ENCODE assay signal across 15 cellular contexts in the genomic region with DNA sequence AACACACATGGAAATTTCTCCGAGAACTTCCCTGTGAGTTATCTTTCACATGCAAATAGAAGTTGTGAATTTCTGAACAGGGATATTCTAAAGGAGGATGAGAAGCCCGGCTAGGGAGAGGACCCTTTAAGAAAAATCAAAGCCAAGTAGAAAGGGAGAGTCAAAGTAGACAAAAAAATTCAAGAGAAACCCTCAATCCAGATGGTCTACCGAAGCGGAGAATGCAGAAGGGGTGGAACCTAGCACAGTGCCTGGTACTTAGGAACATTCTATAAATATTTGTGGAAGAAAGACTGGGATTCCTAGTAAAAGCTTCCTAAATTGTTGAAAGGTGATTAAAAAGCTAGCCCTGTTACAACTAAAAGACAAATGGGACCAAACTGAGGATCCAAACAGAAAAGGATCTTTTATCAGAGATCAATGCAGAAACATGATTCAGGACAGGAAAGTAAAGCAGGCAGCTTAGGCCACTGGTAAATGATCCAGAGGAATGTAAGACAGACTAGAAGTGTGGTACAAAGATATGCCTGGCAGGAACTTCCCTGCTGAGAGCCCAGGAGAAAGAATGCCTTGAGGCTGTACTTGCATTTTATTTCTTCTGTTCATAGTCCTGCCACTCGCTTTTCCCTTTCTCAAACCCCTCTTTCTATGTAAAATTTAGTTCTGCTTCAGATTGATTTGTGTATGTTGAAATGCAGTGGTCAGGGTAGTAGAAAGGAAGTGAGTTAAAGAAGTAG. TPM values are rescaled to one million over a fixed set of nuclear protein-coding genes. Genes with fewer than 3 reads are reported as not detected.
DNase-seq lines count a peak whose midpoint lies in the region; ATAC-seq, FAIRE-seq and TF ChIP-seq lines count a peak whose summit lies in the region.
"Had no signal": no experiment of that assay in that cellular context is flagged by ENCODE, and none has a peak within 500 bp of the region (broad histone marks: within the 10 kb centered on the region; RNA-seq: fewer than 3 reads in every experiment).

No MANE protein-coding gene starts in this region.

- no CpG with 5 or more reads among the region's 5 CpGs for WGBS in H9 (ENCODE audit: extremely low coverage, insufficient read length, low lambda C conversion rate)
- 79% methylated on average over 5 of the region's 5 CpGs for WGBS in SK-N-SH (ENCODE audit: low lambda C conversion rate)
- WGBS in hepatocyte (ENCODE audit: low lambda C conversion rate, missing lambda C conversion rate), result 59% methylated on average over 5 of the region's 5 CpGs
- WGBS in small intestine, 3 donors, result 80 to 94% (median 92%) methylated on average over 5 of the region's 5 CpGs

- no peaks in the 10 kb centered on the region; the same call in 1 of the 2 replicates for H3K27me3 Mint-ChIP-seq in H9 (ENCODE audit: low read depth)
- H3K27me3 Mint-ChIP-seq: activated naive CD8-positive, alpha-beta T cell; stimulated activated naive CD8-positive, alpha-beta T cell treated with anti-CD3 and anti-CD28 coated beads, Interleukin-15, Interleukin-2, amounts not matched to agents 100 ng/mL and 50 ng/mL, for 24 hours had no signal

- H3K9me2 ChIP-seq in SK-N-SH, result no peaks in the 10 kb centered on the region
- no peaks in the 10 kb centered on the region for H3K9me2 ChIP-seq in hepatocyte (replicated peaks; ENCODE audit: insufficient read depth)

- CTCF ChIA-PET in SK-N-SH (lab: Yijun Ruan, JAX), result interaction anchor here (1.7 kb wide), 1 partner anchor 11 kb away, joined by 10 read pairs; no protein-coding TSS in a partner anchor

- TF ChIP-seq RAD21 in SK-N-SH (IDR thresholded peaks at IDR 0.05; ENCODE audit: low read length), result no peak

- no peak overlapping the region for H3K9ac ChIP-seq in H9 (ENCODE audit: extremely low read depth, insufficient read length, low read length)
- no peak overlapping the region for H3K9ac ChIP-seq in SK-N-SH

- no peaks in the 10 kb centered on the region for H3K79me2 ChIP-seq in H9 (ENCODE audit: insufficient read depth, low read length)
- no peaks in the 10 kb centered on the region for H3K79me2 ChIP-seq in SK-N-SH (ENCODE audit: insufficient read depth)
- no peaks in the 10 kb centered on the region for H3K79me2 ChIP-seq in hepatocyte

- H4K5ac ChIP-seq in H9 (ENCODE audit: insufficient read length, low read depth, low read length), result no peak overlapping the region

- POLR2A ChIA-PET in SK-N-SH (lab: Yijun Ruan, JAX), result no interaction called here

- H3K27ac ChIP-seq in H9 (ENCODE audit: insufficient read length, low read depth, low read length) (peak overlapping the region; percentile 55), SK-N-SH (ENCODE audit: low read depth in 2 of 2, low read length in 1 of 2) (peak overlapping the region; percentile 84 to 89; a peak in 3 of 4 replicates), hepatocyte (peak overlapping the region; percentile 8), thoracic aorta (peak overlapping the region; percentile 71 to 80), small intestine (ENCODE audit: low read depth in 1 of 2, low read length in 1 of 2) (no peak overlapping the region)
- H3K27ac ChIP-seq: neutrophil had no signal

- H3K9me3 Mint-ChIP-seq in H9, result peaks cover 6 to 10% of the 10 kb centered on the region in 2 experiments; a peak in 4 of 5 replicates

- TF ChIP-seq CTCF in H9 (conservative IDR thresholded peaks at IDR 0.05), result no peak
- TF ChIP-seq CTCF in SK-N-SH (IDR thresholded peaks at IDR 0.05), result no peak
- no peak for TF ChIP-seq CTCF in hepatocyte (IDR thresholded peaks at IDR 0.05; ENCODE audit: poor library complexity)
- no peak for TF ChIP-seq CTCF in thoracic aorta (IDR thresholded peaks at IDR 0.05)

- H2AK5ac ChIP-seq in H9 (ENCODE audit: insufficient read length, low read length), result no peak overlapping the region

- H3K4ac ChIP-seq in H9 (ENCODE audit: low read depth, low read length), result no peak overlapping the region

- H3K4me2 ChIP-seq in H9 (ENCODE audit: insufficient read depth, insufficient read length, low read length) (peak overlapping the region; percentile 11), SK-N-SH (no peak overlapping the region; the same call in 1 of the 2 replicates), hepatocyte (no peak overlapping the region)

- peaks cover 34 to 50% of the 10 kb centered on the region in 2 experiments for H3K4me1 Mint-ChIP-seq in H9

- no peaks in the 10 kb centered on the region for H3K23me2 ChIP-seq in H9 (ENCODE audit: insufficient read length, low read depth, low read length, poor library complexity, severe bottlenecking)

- H3K79me1 ChIP-seq in H9 (ENCODE audit: insufficient read depth, low read depth, low read length, poor library complexity, severe bottlenecking), result no peaks in the 10 kb centered on the region

- TF ChIP-seq EP300 in SK-N-SH (IDR thresholded peaks at IDR 0.05; ENCODE audit: borderline replicate concordance in 1 of 2, low read depth in 1 of 2, low read length in 1 of 2), result peak in 1 of 2 experiments; percentile 23; a peak in 1 of 4 replicates

- no peak overlapping the region for H2AFZ ChIP-seq in H9 (ENCODE audit: low read length)
- H2AFZ ChIP-seq in SK-N-SH (ENCODE audit: low read depth), result no peak overlapping the region
- H2AFZ ChIP-seq in hepatocyte, result no peak overlapping the region

- H3T11ph ChIP-seq in H9 (ENCODE audit: low read length), result no peak overlapping the region

- peaks cover 11% of the 10 kb centered on the region for H3K4me1 ChIP-seq in H9 (ENCODE audit: insufficient read depth, low read length)
- H3K4me1 ChIP-seq in SK-N-SH (ENCODE audit: control insufficient read depth in 1 of 2, insufficient read depth in 2 of 2, low read depth in 1 of 2, low read length in 1 of 2), result peaks cover 10 to 41% of the 10 kb centered on the region in 2 experiments
- H3K4me1 ChIP-seq in hepatocyte (ENCODE audit: insufficient read depth), result peaks cover 18% of the 10 kb centered on the region
- H3K4me1 ChIP-seq in thoracic aorta (ENCODE audit: control insufficient read depth in 1 of 2, low read depth in 2 of 2), result peaks cover 43 to 85% of the 10 kb centered on the region in 2 donors
- H3K4me1 ChIP-seq in small intestine (ENCODE audit: control insufficient read depth in 2 of 2, insufficient read depth in 1 of 2, low read depth in 1 of 2, low read length in 1 of 2), result peaks cover 5 to 6% of the 10 kb centered on the region in 2 donors

- no peak overlapping the region for H3K56ac ChIP-seq in H9 (ENCODE audit: insufficient read length, low read depth, low read length)

- H2BK120ac ChIP-seq in H9 (ENCODE audit: low read depth, low read length, poor library complexity, severe bottlenecking), result no peak overlapping the region

- H3K4me3 Mint-ChIP-seq in H9, result peak overlapping the region in 1 of 2 experiments; percentile 6; a peak in 3 of 5 replicates
- H3K4me3 Mint-ChIP-seq: activated naive CD8-positive, alpha-beta T cell; stimulated activated naive CD8-positive, alpha-beta T cell treated with anti-CD3 and anti-CD28 coated beads, Interleukin-15, Interleukin-2, amounts not matched to agents 100 ng/mL and 50 ng/mL, for 24 hours had no signal

- no peak overlapping the region for H2BK15ac ChIP-seq in H9 (ENCODE audit: low read depth, low read length)

- peaks cover 0 to 8% (median 5%) of the 10 kb centered on the region in 3 experiments; a peak in 3 of 7 replicates for H3K36me3 Mint-ChIP-seq in H9 (ENCODE audit: insufficient read depth in 1 of 3, low read depth in 3 of 3)

- ATAC-seq in thoracic aorta (ENCODE audit: insufficient number of reproducible peaks, low FRiP score, low read depth), result no peak

- no peak overlapping the region for H2BK12ac ChIP-seq in H9 (ENCODE audit: insufficient read length, low read depth, low read length)

- H4K20me1 ChIP-seq in H9 (ENCODE audit: control insufficient read depth, insufficient read depth, insufficient read length), result no peaks in the 10 kb centered on the region
- H4K20me1 ChIP-seq in SK-N-SH (ENCODE audit: insufficient read depth), result no peaks in the 10 kb centered on the region
- no peaks in the 10 kb centered on the region for H4K20me1 ChIP-seq in hepatocyte (ENCODE audit: insufficient read depth, poor library complexity, severe bottlenecking)

- H3K9me3 ChIP-seq in H9 (ENCODE audit: control insufficient read depth, low read depth, low read length) (no peaks in the 10 kb centered on the region), SK-N-SH (no peaks in the 10 kb centered on the region), hepatocyte (ENCODE audit: low read depth) (no peaks in the 10 kb centered on the region), thoracic aorta (no peaks in the 10 kb centered on the region), small intestine (ENCODE audit: control insufficient read depth, low read depth) (no peaks in the 10 kb centered on the region)
- H3K9me3 ChIP-seq: neutrophil had no signal

- peaks cover 29% of the 10 kb centered on the region for H3F3A ChIP-seq in SK-N-SH (replicated peaks; ENCODE audit: insufficient read depth)

- DNase-seq in H9 (peak; percentile 76), SK-N-SH (no peak), hepatocyte (ENCODE audit: low spot score) (no peak), thoracic aorta (ENCODE audit: low spot score) (no peak), small intestine (no peak), SHP77 treated with DMSO at 0.1 percent for 48 hours (lab: John Stamatoyannopoulos, UW) (no peak)
- no peak for DNase-seq in activated CD4-positive, alpha-beta T cell treated with anti-CD3 and anti-CD28 coated beads for 1 hour
- DNase-seq: activated CD4-positive, alpha-beta T cell treated with anti-CD3 and anti-CD28 coated beads, Interleukin-2, amount 50 U/mL, for 4 hours; DMS79 treated with DMSO at 0.1 percent for 48 hours; kidney glomerular epithelial cell; NCI-H524; stimulated activated CD4-positive, alpha-beta T cell treated with anti-CD3 and anti-CD28 coated beads, Interleukin-2, amount 100 ng/mL, for 48 hours had no signal

- no peak overlapping the region for H3K18ac ChIP-seq in H9 (ENCODE audit: insufficient read length, low read depth, low read length)

- FAIRE-seq in small intestine (lab: Jason Lieb, UNC), result no peak

- no peak overlapping the region for H2BK5ac ChIP-seq in H9 (ENCODE audit: insufficient read length, low read length)

- H3K27ac Mint-ChIP-seq in H9, result peak overlapping the region; percentile 74 to 97 (median 94)
- H3K27ac Mint-ChIP-seq: activated naive CD8-positive, alpha-beta T cell; stimulated activated naive CD8-positive, alpha-beta T cell treated with anti-CD3 and anti-CD28 coated beads, Interleukin-15, Interleukin-2, amounts not matched to agents 100 ng/mL and 50 ng/mL, for 24 hours had no signal

- H3K36me3 ChIP-seq in SK-N-SH (replicated peaks in 1 of 2; ENCODE audit: control insufficient read depth in 1 of 2, insufficient read depth in 2 of 2, low read length in 1 of 2), result no peaks in the 10 kb centered on the region
- no peaks in the 10 kb centered on the region for H3K36me3 ChIP-seq in hepatocyte (replicated peaks; ENCODE audit: insufficient read depth, low read depth)
- no peaks in the 10 kb centered on the region for H3K36me3 ChIP-seq in thoracic aorta
- no peaks in the 10 kb centered on the region for H3K36me3 ChIP-seq in small intestine (ENCODE audit: control insufficient read depth in 2 of 2, insufficient read depth in 2 of 2, low read length in 2 of 2)
- H3K36me3 ChIP-seq: neutrophil had no signal

- no peaks in the 10 kb centered on the region for H3K27me3 ChIP-seq in H9 (ENCODE audit: insufficient read depth, low read length)
- H3K27me3 ChIP-seq in SK-N-SH (ENCODE audit: insufficient read depth), result no peaks in the 10 kb centered on the region
- no peaks in the 10 kb centered on the region for H3K27me3 ChIP-seq in hepatocyte
- no peaks in the 10 kb centered on the region for H3K27me3 ChIP-seq in thoracic aorta (replicated peaks; ENCODE audit: insufficient read depth)
- H3K27me3 ChIP-seq in small intestine (ENCODE audit: control insufficient read depth in 2 of 2, insufficient read depth in 2 of 2, low read length in 2 of 2), result no peaks in the 10 kb centered on the region
- H3K27me3 ChIP-seq: neutrophil had no signal

- H3K4me3 ChIP-seq in SK-N-SH (ENCODE audit: low read depth in 2 of 2, low read length in 1 of 2), result no peak overlapping the region
- no peak overlapping the region for H3K4me3 ChIP-seq in hepatocyte
- no peak overlapping the region for H3K4me3 ChIP-seq in thoracic aorta
- no peak overlapping the region for H3K4me3 ChIP-seq in small intestine (ENCODE audit: low read depth in 1 of 2, low read length in 2 of 2)

- no peak overlapping the region for H2BK20ac ChIP-seq in H9 (ENCODE audit: low read depth, low read length, poor library complexity, severe bottlenecking)

- H4K8ac ChIP-seq in H9 (replicated peaks; ENCODE audit: insufficient read length, low read depth, low read length), result no peak overlapping the region

- no peak overlapping the region for H3K23ac ChIP-seq in H9 (ENCODE audit: insufficient read length, low read depth, low read length)

- H3K14ac ChIP-seq in H9 (ENCODE audit: insufficient read depth, low read length), result no peak overlapping the region

- H4K91ac ChIP-seq in H9 (ENCODE audit: insufficient read length, low read depth, low read length), result no peak overlapping the region

RNA-seq across cellular contexts. Expression of a gene that starts 19.5 kb away (rescaled TPM):
- total RNA-seq in H9 (2021) (69.3 and 70.6 TPM in 2 replicates), hepatocyte (385 and 460 TPM in 2 replicates), thoracic aorta (100 to 1,000 TPM; 415 to 476 TPM)
- polyA plus RNA-seq in SK-N-SH (2012; rRNA removed) (37.2 and 58.5 TPM in 2 replicates), hepatocyte (78.8 and 78.9 TPM in 2 replicates), small intestine (10 to 100 TPM; 39.3 to 54.1 (median 43.2) TPM)
- 42.9 and 63.8 TPM in 2 replicates for polyA plus RNA-seq in SK-N-SH (2012; cell fraction: cytosol; rRNA removed)
- 69.8 and 184 TPM in 2 replicates for polyA plus RNA-seq in SK-N-SH (2012; cell fraction: nucleus; rRNA removed)

Comparison
In these comparisons a context has a peak if more than half of its experiments do, and no peak if none do; other contexts are left out.
1. H3K27ac ChIP-seq: peak in H9 (single experiment), SK-N-SH (2 of 2), hepatocyte (single experiment) and thoracic aorta (2 of 2); none in small intestine (0 of 2).